17 cellular contexts compared by ENCODE assay signal in genomic region chr17:14387036-14387435, GRCh38.
DNase-seq lines count a peak whose midpoint lies in the region; ATAC-seq, FAIRE-seq and TF ChIP-seq lines count a peak whose summit lies in the region.
"Had no signal": no experiment of that assay in that cellular context is flagged by ENCODE, and none has a peak within 500 bp of the region (broad histone marks: within the 10 kb centered on the region; RNA-seq: fewer than 3 reads in every experiment).

No MANE protein-coding gene starts in this region.

- DNase-seq in LNCaP clone FGC (ENCODE audit: low read depth): peak; percentile 66
- DNase-seq in NCI-H774 (lab: John Stamatoyannopoulos, UW): peak; percentile 8
- no peak for DNase-seq in H1 (ENCODE audit: low read depth in 1 of 2, low spot score in 2 of 2)
- peak; percentile 4 for DNase-seq in prostate gland (ENCODE audit: low spot score)
- DNase-seq in BE2C: no peak
- DNase-seq: ACHN; Caco-2; CD4-positive, alpha-beta T cell; GOT3; H9 had no signal

- no peaks in the 10 kb centered on the region for H3K27me3 ChIP-seq in H1 (replicated peaks in 1 of 4; ENCODE audit: control insufficient read depth in 3 of 4, extremely low read depth in 1 of 4, insufficient read depth in 3 of 4, low read length in 3 of 4)
- H3K27me3 ChIP-seq in prostate gland (replicated peaks; ENCODE audit: insufficient read depth): no peaks in the 10 kb centered on the region
- no peaks in the 10 kb centered on the region for H3K27me3 ChIP-seq in BE2C

- no peak overlapping the region for H3K23ac ChIP-seq in H1 (ENCODE audit: insufficient read length)

- H2BK20ac ChIP-seq in H1 (ENCODE audit: low read length): no peak overlapping the region

- H2AFZ ChIP-seq in H1 (ENCODE audit: low read length): no peak overlapping the region

- no peak for TF ChIP-seq RAD21 in H1 (IDR thresholded peaks at IDR 0.05 in 1 of 2, conservative IDR thresholded peaks at IDR 0.05 in 1 of 2; ENCODE audit: low read depth in 2 of 2, low read length in 2 of 2)

- H3K79me2 ChIP-seq in H1 (ENCODE audit: control insufficient read depth in 1 of 2, insufficient read depth in 2 of 2, low read length in 2 of 2): no peaks in the 10 kb centered on the region

- no peak overlapping the region for H2BK5ac ChIP-seq in H1 (ENCODE audit: low read depth, low read length)

- H2BK120ac ChIP-seq in H1 (replicated peaks; ENCODE audit: low read depth, low read length): no peak overlapping the region

- no peak for ATAC-seq in HG03571 (IDR thresholded peaks at IDR 0.05; ENCODE audit: unreplicated experiment)
- no peak for ATAC-seq in GM21619 (IDR thresholded peaks at IDR 0.05; ENCODE audit: unreplicated experiment)

- H3K79me1 ChIP-seq in H1 (ENCODE audit: low read depth, low read length): no peaks in the 10 kb centered on the region

- no peak overlapping the region for H3K14ac ChIP-seq in H1 (ENCODE audit: insufficient read length)

- TF ChIP-seq CTCF in LNCaP clone FGC (IDR thresholded peaks at IDR 0.05; ENCODE audit: control insufficient read depth, extremely low read depth, insufficient read depth) (no peak), H1 (IDR thresholded peaks at IDR 0.05; ENCODE audit: control extremely low read depth in 1 of 3, insufficient read depth in 1 of 3, low read depth in 1 of 3, low read length in 3 of 3) (no peak), prostate gland (IDR thresholded peaks at IDR 0.05) (no peak), BE2C (IDR thresholded peaks at IDR 0.05; ENCODE audit: low read depth, low read length) (no peak)

- intact Hi-C loops in prostate gland (cut with DNase I): no loop called here

- TF ChIP-seq POLR2A in H1 (IDR thresholded peaks at IDR 0.05; ENCODE audit: control extremely low read depth in 1 of 2, low read depth in 2 of 2, low read length in 2 of 2): no peak
- TF ChIP-seq POLR2A in prostate gland (IDR thresholded peaks at IDR 0.05): no peak

- FAIRE-seq in H1 (lab: Jason Lieb, UNC): no peak
- FAIRE-seq: A204.1, D721Med, G401.6, GM12892 had no signal

- H3K36me3 ChIP-seq in H1 (ENCODE audit: control insufficient read depth in 2 of 4, insufficient read depth in 4 of 4, low read length in 3 of 4) (no peaks in the 10 kb centered on the region), prostate gland (no peaks in the 10 kb centered on the region), BE2C (no peaks in the 10 kb centered on the region)

- no peak overlapping the region for H3K9ac ChIP-seq in H1 (replicated peaks in 1 of 4; ENCODE audit: extremely low read depth in 1 of 4, low read depth in 3 of 4, low read length in 3 of 4)

- no peak for TF ChIP-seq EP300 in H1 (IDR thresholded peaks at IDR 0.05; ENCODE audit: borderline replicate concordance in 1 of 2, low read depth in 2 of 2, low read length in 2 of 2)

- H3K4me2 ChIP-seq in H1 (ENCODE audit: insufficient read depth in 1 of 2, low read depth in 2 of 2, low read length in 2 of 2): no peak overlapping the region

- H2BK12ac ChIP-seq in H1 (ENCODE audit: low read depth, low read length): no peak overlapping the region

- CTCF ChIA-PET in H1 (lab: Charles Lee; ENCODE audit: partially characterized antibody): interaction anchor here (1.9 kb wide), 1 partner anchor 13 kb away, joined by 5 read pairs; no protein-coding TSS in a partner anchor

- H4K91ac ChIP-seq in H1 (replicated peaks; ENCODE audit: insufficient read length, low read length): no peak overlapping the region

- H3K4me1 ChIP-seq in H1 (replicated peaks in 1 of 4; ENCODE audit: control insufficient read depth in 3 of 4, insufficient read depth in 4 of 4, low read length in 3 of 4): peaks cover 0 to 3% (median 1%) of the 10 kb centered on the region in 4 experiments; a peak in 4 of 7 replicates
- H3K4me1 ChIP-seq in prostate gland (replicated peaks): no peaks in the 10 kb centered on the region
- H3K4me1 ChIP-seq in BE2C: no peaks in the 10 kb centered on the region
- H3K4me1 ChIP-seq: Caco-2 had no signal

- no peak overlapping the region for H4K5ac ChIP-seq in H1 (ENCODE audit: insufficient read length, low read depth, low read length)

- peak overlapping the region; percentile 1; the same call in 1 of the 2 replicates for H3K18ac ChIP-seq in H1 (ENCODE audit: extremely low read depth, low read length)

- no peak overlapping the region for H3K4ac ChIP-seq in H1 (replicated peaks; ENCODE audit: insufficient read length, low read depth, low read length)

- H2AK5ac ChIP-seq in H1 (ENCODE audit: low read depth, low read length): no peak overlapping the region

- no peaks in the 10 kb centered on the region for H3K23me2 ChIP-seq in H1 (ENCODE audit: low read depth, low read length)

- H2BK15ac ChIP-seq in H1 (ENCODE audit: low read length): no peak overlapping the region

- H3K4me3 ChIP-seq in LNCaP clone FGC (ENCODE audit: low read depth, low read length) (no peak overlapping the region), H1 (ENCODE audit: extremely low read depth in 1 of 4, insufficient read depth in 2 of 4, low read depth in 3 of 4, low read length in 4 of 4) (no peak overlapping the region), prostate gland (no peak overlapping the region), BE2C (ENCODE audit: low read depth, low read length) (no peak overlapping the region)

- H4K8ac ChIP-seq in H1 (ENCODE audit: extremely low read depth, insufficient read depth, low read length): no peak overlapping the region

- POLR2A ChIA-PET in H1 (lab: Charles Lee; ENCODE audit: partially characterized antibody): no interaction called here

- no peak overlapping the region for H3K56ac ChIP-seq in H1 (replicated peaks; ENCODE audit: insufficient read length, low read depth, low read length)

- WGBS in H1 (ENCODE audit: extremely low coverage in 1 of 2, insufficient coverage in 1 of 2, insufficient read length in 1 of 2, insufficient replicate concordance in 2 of 2, low coverage in 1 of 2, low lambda C conversion rate in 2 of 2, missing lambda C conversion rate in 1 of 2), 2 experiments: 95% methylated on average over 7 of the region's 7 CpGs; no CpG with 5 or more reads in 1 of the 2 experiments
- WGBS in prostate gland: 40% methylated on average over 7 of the region's 7 CpGs

- H4K20me1 ChIP-seq in H1 (replicated peaks in 1 of 2; ENCODE audit: control insufficient read depth in 1 of 2, insufficient read depth in 2 of 2, low read length in 2 of 2): no peaks in the 10 kb centered on the region

- no peak overlapping the region for H3K27ac ChIP-seq in H1 (ENCODE audit: low read depth, low read length)
- no peak overlapping the region for H3K27ac ChIP-seq in prostate gland
- H3K27ac ChIP-seq: C4-2B had no signal

- H3K9me3 ChIP-seq in H1 (ENCODE audit: insufficient read depth in 2 of 2, low read depth in 1 of 2, low read length in 1 of 2) (no peaks in the 10 kb centered on the region), prostate gland (no peaks in the 10 kb centered on the region), BE2C (no peaks in the 10 kb centered on the region)
- H3K9me3 ChIP-seq: Caco-2 had no signal

TF ChIP-seq in H1, 55 proteins besides CTCF, POLR2A, EP300 and RAD21 (continues in another document):
- TF ChIP-seq TAF7 (optimal IDR thresholded peaks at IDR 0.05; ENCODE audit: borderline replicate concordance, low read depth, low read length) (no peak), CREB1 (IDR thresholded peaks at IDR 0.05) (no peak), CBX5 (IDR thresholded peaks at IDR 0.05; ENCODE audit: low read depth, low read length) (no peak), SIX5 (IDR thresholded peaks at IDR 0.05; ENCODE audit: low read depth, low read length) (no peak), POLR2AphosphoS5 (IDR thresholded peaks at IDR 0.05; ENCODE audit: low read depth, low read length) (no peak), SAP30 (IDR thresholded peaks at IDR 0.05; ENCODE audit: insufficient read depth, insufficient replicate concordance, low read length) (no peak), TCF12 (IDR thresholded peaks at IDR 0.05; ENCODE audit: low read depth, low read length) (no peak), RFX5 (IDR thresholded peaks at IDR 0.05; ENCODE audit: borderline replicate concordance, low read depth, low read length) (no peak), TEAD4 (IDR thresholded peaks at IDR 0.05; ENCODE audit: low read depth, low read length) (no peak), SP4 (IDR thresholded peaks at IDR 0.05; ENCODE audit: low read length) (no peak), SP2 (IDR thresholded peaks at IDR 0.05; ENCODE audit: low read length) (no peak), EGR1 (IDR thresholded peaks at IDR 0.05; ENCODE audit: borderline replicate concordance, low read depth, low read length) (no peak), EZH2 (IDR thresholded peaks at IDR 0.05; ENCODE audit: low read depth, low read length, severe bottlenecking) (no peak), RBBP5 (IDR thresholded peaks at IDR 0.05; ENCODE audit: borderline replicate concordance, low read depth, low read length) (no peak), SUZ12 (IDR thresholded peaks at IDR 0.05; ENCODE audit: low read length) (no peak)
- TF ChIP-seq, protein P1, sequence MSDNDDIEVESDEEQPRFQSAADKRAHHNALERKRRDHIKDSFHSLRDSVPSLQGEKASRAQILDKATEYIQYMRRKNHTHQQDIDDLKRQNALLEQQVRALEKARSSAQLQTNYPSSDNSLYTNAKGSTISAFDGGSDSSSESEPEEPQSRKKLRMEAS (IDR thresholded peaks at IDR 0.05): no peak

Comparison
In these comparisons a context has a peak if more than half of its experiments do, and no peak if none do; other contexts are left out.
1. DNase-seq: peak in LNCaP clone FGC (single experiment), NCI-H774 (single experiment) and prostate gland (single experiment); none in H1 (0 of 2) and BE2C (single experiment).